In the genomic region with DNA sequence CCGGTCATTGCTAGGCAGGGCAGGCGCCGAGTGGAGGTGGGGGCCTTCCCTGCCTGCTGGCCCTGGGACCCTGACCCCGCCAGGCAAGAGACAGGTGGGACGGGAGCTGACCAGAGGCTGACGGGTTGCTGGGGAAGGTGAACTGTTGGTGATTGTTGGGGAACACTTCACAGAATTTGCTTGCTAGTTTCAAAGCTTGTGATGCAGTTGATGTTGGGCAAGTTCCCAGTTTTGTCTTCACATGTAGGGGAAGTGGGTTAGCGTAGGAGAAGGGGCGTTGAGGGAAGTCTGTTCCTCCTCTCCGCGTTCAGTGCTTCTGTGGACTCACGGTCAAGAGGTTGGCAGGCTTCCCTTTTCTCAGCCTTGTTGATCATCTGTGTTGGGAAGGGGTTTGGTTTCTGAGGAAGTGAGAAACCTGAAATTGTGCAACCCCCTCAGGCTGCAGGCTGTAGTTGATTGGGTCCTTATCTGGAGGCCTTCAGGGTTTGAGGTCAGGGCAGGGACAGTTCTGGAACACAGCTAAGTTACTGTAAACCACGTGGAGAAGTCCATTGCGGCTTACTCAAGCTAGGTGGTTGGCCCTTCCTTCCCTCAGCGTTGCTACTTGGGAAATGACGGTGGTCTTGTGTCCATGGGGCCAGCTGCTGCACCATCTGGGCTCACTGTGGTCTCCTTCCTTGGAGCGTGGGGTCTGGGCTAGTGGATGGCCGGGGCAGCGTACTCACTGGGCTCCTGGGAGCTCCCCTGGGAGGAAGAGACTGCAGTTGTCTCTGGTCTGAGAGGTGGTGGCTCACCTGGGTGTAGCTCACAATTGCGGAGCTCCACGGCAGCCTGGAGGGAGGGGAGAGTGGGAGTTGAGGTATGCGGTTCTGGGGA, we compare ENCODE assay signal across 8 cellular contexts. TPM values are rescaled to one million over a fixed set of nuclear protein-coding genes. Genes with fewer than 3 reads are reported as not detected.
A peak's percentile ranks its signal among the peaks of the same experiment; 100 is the strongest.
DNase-seq lines count a peak whose midpoint lies in the region; ATAC-seq, FAIRE-seq and TF ChIP-seq lines count a peak whose summit lies in the region.

No MANE protein-coding gene starts in this region.

- H3K27me3 Mint-ChIP-seq in CD14-positive monocyte (ENCODE audit: low read depth in 3 of 3) (peaks cover 0 to 11% (median 2%) of the 10 kb centered on the region in 3 donors), glutamatergic neuron (ENCODE audit: unreplicated experiment) (peaks cover 6% of the 10 kb centered on the region)

- peaks cover 2% of the 10 kb centered on the region for H3K79me2 ChIP-seq in trophoblast cell (ENCODE audit: control insufficient read depth, insufficient read depth, low read length, poor library complexity)

- H2AK5ac ChIP-seq in trophoblast cell (ENCODE audit: low read length): no peak overlapping the region

- TF ChIP-seq CTCF in CD14-positive monocyte (IDR thresholded peaks at IDR 0.05) (no peak), glutamatergic neuron (IDR thresholded peaks at IDR 0.05; ENCODE audit: partially characterized antibody, unreplicated experiment) (no peak)

- no peaks in the 10 kb centered on the region for H3K79me1 ChIP-seq in trophoblast cell (ENCODE audit: low read length)

- H4K91ac ChIP-seq in trophoblast cell (ENCODE audit: low read depth, low read length): no peak overlapping the region

- no peak overlapping the region for H3K4me2 ChIP-seq in trophoblast cell (ENCODE audit: low read length)

- H3K4me1 Mint-ChIP-seq in CD14-positive monocyte (peaks cover 92% of the 10 kb centered on the region), glutamatergic neuron (ENCODE audit: low read depth, unreplicated experiment) (peaks cover 20% of the 10 kb centered on the region)

- WGBS in trophoblast cell (ENCODE audit: extremely low coverage, insufficient coverage, insufficient read length): no CpG with 5 or more reads among the region's 21 CpGs

- FAIRE-seq in H54 (lab: Jason Lieb, UNC): no peak

- no peaks in the 10 kb centered on the region for H3K9me3 ChIP-seq in trophoblast cell (ENCODE audit: insufficient read depth, low read depth, low read length)

- H2BK120ac ChIP-seq in trophoblast cell (ENCODE audit: insufficient read depth, low read length, poor library complexity): peak overlapping the region; percentile 19

- H3K36me3 ChIP-seq in trophoblast cell (ENCODE audit: control insufficient read depth in 1 of 2, insufficient read depth in 2 of 2, low read length in 2 of 2): peaks cover 50 to 71% of the 10 kb centered on the region in 2 experiments

- H3K9ac ChIP-seq in trophoblast cell (ENCODE audit: low read length): no peak overlapping the region

- H3K27ac Mint-ChIP-seq in CD14-positive monocyte (peak overlapping the region; percentile 99 to 100 (median 100)), glutamatergic neuron (ENCODE audit: unreplicated experiment) (peak overlapping the region; percentile 90)

- no peak overlapping the region for H3K4me3 ChIP-seq in trophoblast cell (ENCODE audit: low read depth, low read length)

- H3K18ac ChIP-seq in trophoblast cell (ENCODE audit: low read length): no peak overlapping the region

- H3K36me3 Mint-ChIP-seq in CD14-positive monocyte: peaks cover 69 to 76% of the 10 kb centered on the region in 2 donors
- peaks cover 14% of the 10 kb centered on the region for H3K36me3 Mint-ChIP-seq in glutamatergic neuron (ENCODE audit: unreplicated experiment)

- TF ChIP-seq POLR2A in H54 (IDR thresholded peaks at IDR 0.05; ENCODE audit: low read depth, low read length): no peak

- peak; percentile 42 for ATAC-seq in GM21390 (IDR thresholded peaks at IDR 0.05; ENCODE audit: unreplicated experiment)

- no peak overlapping the region for H3K14ac ChIP-seq in trophoblast cell (ENCODE audit: low read length)

- no peak overlapping the region for H3K4ac ChIP-seq in trophoblast cell (ENCODE audit: low read depth, low read length)

- no peak overlapping the region for H2BK12ac ChIP-seq in trophoblast cell (ENCODE audit: low read length)

- H3K23ac ChIP-seq in trophoblast cell (ENCODE audit: low read length): no peak overlapping the region

- DNase-seq in CD14-positive monocyte (ENCODE audit: low spot score) (peak; percentile 98), MV-4-11 (lab: John Stamatoyannopoulos, UW) (peak; percentile 100), glutamatergic neuron (no peak), trophoblast cell (peak; percentile 74 to 82), H54 (ENCODE audit: insufficient read length, low spot score) (no peak), NCI-H526 (lab: John Stamatoyannopoulos, UW) (no peak)
- DNase-seq in activated T-cell treated with anti-CD3 and anti-CD28 coated beads, Interleukin-2, amount 50 U/mL, for 48 hours: peak; percentile 81 to 82

- no peak overlapping the region for H2BK5ac ChIP-seq in trophoblast cell (ENCODE audit: low read depth, low read length, poor library complexity)

- H3K9me3 Mint-ChIP-seq in CD14-positive monocyte: peaks cover 0 to 4% (median 0%) of the 10 kb centered on the region in 7 donors
- peaks cover 9% of the 10 kb centered on the region for H3K9me3 Mint-ChIP-seq in glutamatergic neuron (ENCODE audit: unreplicated experiment)

- H3K27me3 ChIP-seq in trophoblast cell (ENCODE audit: insufficient read depth, low read length): no peaks in the 10 kb centered on the region

- no peak overlapping the region for H4K12ac ChIP-seq in trophoblast cell (ENCODE audit: low read depth, low read length)

- peak overlapping the region; percentile 100 for H3K4me3 Mint-ChIP-seq in CD14-positive monocyte
- H3K4me3 Mint-ChIP-seq in glutamatergic neuron (ENCODE audit: unreplicated experiment): peak overlapping the region; percentile 49

- peaks cover 15 to 21% of the 10 kb centered on the region in 2 experiments for H3K4me1 ChIP-seq in trophoblast cell (ENCODE audit: control insufficient read depth in 1 of 2, insufficient read depth in 2 of 2, low read length in 2 of 2)

- no peak overlapping the region for H3K27ac ChIP-seq in trophoblast cell (ENCODE audit: low read depth, low read length)

- intact Hi-C loops in CD14-positive monocyte (cut with micrococcal nuclease): loop anchor here (2.0 to 5.0 kb wide), 2 partner anchors 23 to 164 kb away; no protein-coding TSS in a partner anchor

- H2AFZ ChIP-seq in trophoblast cell (ENCODE audit: insufficient read depth, low read length, poor library complexity): peak overlapping the region; percentile 23

- H4K8ac ChIP-seq in trophoblast cell (ENCODE audit: low read depth, low read length): no peak overlapping the region

RNA-seq across cellular contexts. Expression of a gene that starts 7.5 kb away (rescaled TPM):
- polyA plus RNA-seq in CD14-positive monocyte: 100 to 1,000 TPM; 756 to 983 TPM
- total RNA-seq in glutamatergic neuron (ENCODE audit: unreplicated experiment): 557 TPM
- 1,462 and 1,531 TPM in 2 replicates for polyA plus RNA-seq in trophoblast cell (2013)

RNA-seq across cellular contexts. Expression of a gene that starts 14.7 kb away (rescaled TPM):
- 100 to 1,000 TPM in 1 of 2 donors, 10 to 100 TPM in 1; 62.9 to 104 TPM for polyA plus RNA-seq in CD14-positive monocyte
- not detected for total RNA-seq in glutamatergic neuron (ENCODE audit: unreplicated experiment)
- 0.33 and 0.50 TPM in 2 replicates for polyA plus RNA-seq in trophoblast cell (2013)

RNA-seq across cellular contexts. Expression of a gene that starts 17.0 kb away (rescaled TPM):
- polyA plus RNA-seq in CD14-positive monocyte: 100 to 1,000 TPM; 109 to 125 TPM
- total RNA-seq in glutamatergic neuron (ENCODE audit: unreplicated experiment): 44.8 TPM
- polyA plus RNA-seq in trophoblast cell (2013): 73.3 and 75.2 TPM in 2 replicates

RNA-seq across cellular contexts. Expression of a gene that starts 18.8 kb away (rescaled TPM):
- polyA plus RNA-seq in CD14-positive monocyte: 100 to 1,000 TPM in 1 of 2 donors, 10 to 100 TPM in 1; 84.0 to 115 TPM
- total RNA-seq in glutamatergic neuron (ENCODE audit: unreplicated experiment): 62.0 TPM
- polyA plus RNA-seq in trophoblast cell (2013): 289 and 304 TPM in 2 replicates

RNA-seq across cellular contexts. Expression of a gene that starts 34.4 kb away (rescaled TPM):
- 100 to 1,000 TPM in 1 of 2 donors, 10 to 100 TPM in 1; 65.7 to 143 TPM for polyA plus RNA-seq in CD14-positive monocyte
- total RNA-seq in glutamatergic neuron (ENCODE audit: unreplicated experiment): not detected
- polyA plus RNA-seq in trophoblast cell (2013): 0.08 and 0.14 TPM in 2 replicates

Comparison
In these comparisons a context has a peak if more than half of its experiments do, and no peak if none do; other contexts are left out.
1. DNase-seq: peak in CD14-positive monocyte (single experiment), MV-4-11 (single experiment), activated T-cell treated with anti-CD3 and anti-CD28 coated beads, Interleukin-2, amount 50 U/mL, for 48 hours (2 of 2) and trophoblast cell (2 of 2); none in glutamatergic neuron (single experiment), H54 (single experiment) and NCI-H526 (0 of 2).